9 cellular contexts compared by ENCODE assay signal in genomic region chr4:15777697-15778096, GRCh38. TPM values are rescaled to one million over a fixed set of nuclear protein-coding genes. Genes with fewer than 3 reads are reported as not detected.
A peak's percentile ranks its signal among the peaks of the same experiment; 100 is the strongest.
DNase-seq lines count a peak whose midpoint lies in the region; ATAC-seq and TF ChIP-seq lines count a peak whose summit lies in the region.
"Had no signal": no experiment of that assay in that cellular context is flagged by ENCODE, and none has a peak within 500 bp of the region (broad histone marks: within the 10 kb centered on the region; RNA-seq: fewer than 3 reads in every experiment).

No MANE protein-coding gene starts in this region.

- intact Hi-C loops in CD4-positive, alpha-beta memory T cell (cut with micrococcal nuclease) = loop anchor here (10.0 kb wide), 1 partner anchor 447 kb away; the partner anchor contains the start of gene TAPT1

- no peak overlapping the region for H3K4me3 ChIP-seq in CD4-positive, alpha-beta memory T cell (ENCODE audit: low read length in 2 of 2)
- H3K4me3 ChIP-seq in GM23338 (peak overlapping the region; percentile 59), HAP-1 (no peak overlapping the region)

- peak overlapping the region; percentile 64 for H2AFZ ChIP-seq in GM23338

- H3K27me3 Mint-ChIP-seq in CD4-positive, alpha-beta memory T cell = peaks cover 0 to 4% of the 10 kb centered on the region in 2 donors
- H3K27me3 Mint-ChIP-seq in GM23338 (ENCODE audit: insufficient read depth, low read depth, poor library complexity) (peaks cover 24% of the 10 kb centered on the region), nephron (ENCODE audit: low read depth) (peaks cover 83% of the 10 kb centered on the region)
- no peaks in the 10 kb centered on the region for H3K27me3 Mint-ChIP-seq in activated naive CD8-positive, alpha-beta T cell

- CTCF ChIA-PET in CD4-positive, alpha-beta memory T cell (lab: Charles Lee; ENCODE audit: partially characterized antibody) = interaction anchor here (1.4 to 2.9 kb wide), 3 partner anchors 20 to 50 kb away, joined by 4 to 9 read pairs (median 7); no protein-coding TSS in a partner anchor

- no peaks in the 10 kb centered on the region for H3K36me3 ChIP-seq in CD4-positive, alpha-beta memory T cell (ENCODE audit: insufficient read depth, low read length)
- no peaks in the 10 kb centered on the region for H3K36me3 ChIP-seq in GM23338 (ENCODE audit: insufficient read depth)
- H3K36me3 ChIP-seq in HAP-1 (replicated peaks) = no peaks in the 10 kb centered on the region
- H3K36me3 ChIP-seq: left lung had no signal

- peaks cover 29 to 50% (median 41%) of the 10 kb centered on the region in 4 donors for H3K4me1 Mint-ChIP-seq in CD4-positive, alpha-beta memory T cell
- peaks cover 9% of the 10 kb centered on the region; the same call in 2 of the 3 replicates for H3K4me1 Mint-ChIP-seq in GM23338
- H3K4me1 Mint-ChIP-seq in activated naive CD8-positive, alpha-beta T cell (ENCODE audit: low read depth) = peaks cover 70% of the 10 kb centered on the region
- H3K4me1 Mint-ChIP-seq in nephron = peaks cover 10% of the 10 kb centered on the region

- H3K36me3 Mint-ChIP-seq in CD4-positive, alpha-beta memory T cell = no peaks in the 10 kb centered on the region
- H3K36me3 Mint-ChIP-seq in GM23338 (ENCODE audit: low read depth) = no peaks in the 10 kb centered on the region
- peaks cover 10% of the 10 kb centered on the region for H3K36me3 Mint-ChIP-seq in activated naive CD8-positive, alpha-beta T cell
- no peaks in the 10 kb centered on the region for H3K36me3 Mint-ChIP-seq in nephron (ENCODE audit: low read depth)

- TF ChIP-seq CTCF in GM23338 (conservative IDR thresholded peaks at IDR 0.05; ENCODE audit: low read depth in 2 of 2) = no peak
- TF ChIP-seq CTCF in nephron (IDR thresholded peaks at IDR 0.05; ENCODE audit: unreplicated experiment in 3 of 3) = no peak

- peak overlapping the region; percentile 84 for H3K4me2 ChIP-seq in GM23338

- H3F3A ChIP-seq in GM23338 (replicated peaks; ENCODE audit: low read depth) = no peaks in the 10 kb centered on the region

- H3K27ac Mint-ChIP-seq in CD4-positive, alpha-beta memory T cell = peak overlapping the region in 4 of 7 donors; percentile 20 to 62 (median 34)
- H3K27ac Mint-ChIP-seq in GM23338 (no peak overlapping the region), nephron (no peak overlapping the region)
- H3K27ac Mint-ChIP-seq in activated naive CD8-positive, alpha-beta T cell = peak overlapping the region; percentile 88

- H3K9me3 Mint-ChIP-seq in CD4-positive, alpha-beta memory T cell = peaks cover 0 to 3% (median 0%) of the 10 kb centered on the region in 8 donors
- no peaks in the 10 kb centered on the region for H3K9me3 Mint-ChIP-seq in GM23338
- no peaks in the 10 kb centered on the region for H3K9me3 Mint-ChIP-seq in activated naive CD8-positive, alpha-beta T cell (ENCODE audit: low read depth)
- peaks cover 3% of the 10 kb centered on the region for H3K9me3 Mint-ChIP-seq in nephron

- POLR2A ChIA-PET in CD4-positive, alpha-beta memory T cell (lab: Charles Lee; ENCODE audit: partially characterized antibody) = interaction anchor here (1.0 to 1.4 kb wide), 2 partner anchors 11 to 21 kb away, joined by 3 to 4 read pairs; no protein-coding TSS in a partner anchor

- peak overlapping the region; percentile 78 to 88 (median 84) for H3K4me3 Mint-ChIP-seq in CD4-positive, alpha-beta memory T cell
- peak overlapping the region; percentile 77 for H3K4me3 Mint-ChIP-seq in GM23338
- peak overlapping the region; percentile 89 for H3K4me3 Mint-ChIP-seq in activated naive CD8-positive, alpha-beta T cell
- H3K4me3 Mint-ChIP-seq in nephron = peak overlapping the region; percentile 75 to 79 (median 76)

- no peaks in the 10 kb centered on the region for H3K27me3 ChIP-seq in CD4-positive, alpha-beta memory T cell (ENCODE audit: insufficient read depth, low read length)
- H3K27me3 ChIP-seq in GM23338 (ENCODE audit: insufficient read depth) (peaks cover 59% of the 10 kb centered on the region), HAP-1 (ENCODE audit: low read depth) (peaks cover 26% of the 10 kb centered on the region)

- no peak for ATAC-seq in GM23338
- ATAC-seq: PC-3 had no signal

- H3K9me2 ChIP-seq in GM23338 (ENCODE audit: insufficient read depth) = peaks cover 5% of the 10 kb centered on the region

- H3K4me1 ChIP-seq in CD4-positive, alpha-beta memory T cell (ENCODE audit: insufficient read depth, low read length) = peaks cover 34% of the 10 kb centered on the region
- H3K4me1 ChIP-seq in GM23338 (ENCODE audit: insufficient read depth) = 0 out of 2 replicates have a peak, but pooled peaks cover 2% of the 10 kb centered on the region
- peaks cover 10% of the 10 kb centered on the region for H3K4me1 ChIP-seq in HAP-1

- in situ Hi-C loops in HAP-1 (cut with MboI; ENCODE audit: low sequenced_read_pairs) = no loop called here

- H3K9me3 ChIP-seq in CD4-positive, alpha-beta memory T cell (ENCODE audit: control insufficient read depth in 1 of 2, low read length in 2 of 2) = no peaks in the 10 kb centered on the region
- no peaks in the 10 kb centered on the region for H3K9me3 ChIP-seq in HAP-1
- H3K9me3 ChIP-seq: left lung had no signal

- no peak overlapping the region for H3K27ac ChIP-seq in CD4-positive, alpha-beta memory T cell (ENCODE audit: low read depth, low read length)
- H3K27ac ChIP-seq in GM23338 (ENCODE audit: low read depth) = no peak overlapping the region

- H4K20me1 ChIP-seq in GM23338 (replicated peaks; ENCODE audit: insufficient read depth) = no peaks in the 10 kb centered on the region

- no peak for DNase-seq in CD4-positive, alpha-beta memory T cell
- DNase-seq in GM23338 (ENCODE audit: low spot score) = no peak
- no peak for DNase-seq in HAP-1 (ENCODE audit: low spot score in 2 of 2)
- no peak for DNase-seq in hypothalamus (lab: John Stamatoyannopoulos, UW)
- DNase-seq in NCI-H1694 treated with DMSO at 0.1 percent for 48 hours (lab: John Stamatoyannopoulos, UW) = no peak
- DNase-seq: PC-3 had no signal

- H3K79me2 ChIP-seq in GM23338 (replicated peaks; ENCODE audit: insufficient read depth) = no peaks in the 10 kb centered on the region

TF ChIP-seq in GM23338, 12 proteins besides CTCF, POLR2A, EP300 and RAD21 (continues in another document):
- TF ChIP-seq ZNF462 (CRISPR knock-in tag; IDR thresholded peaks at IDR 0.05) = no peak
- no peak for TF ChIP-seq JUNB (IDR thresholded peaks at IDR 0.05; ENCODE audit: unreplicated experiment)

RNA-seq across cellular contexts. Expression of gene CD38, which starts 0.4 kb away (rescaled TPM):
- 1 to 10 TPM in 1 of 2 experiments, under 1 TPM in 1; 1.00 to 1.7 TPM for total RNA-seq in CD4-positive, alpha-beta memory T cell
- polyA plus RNA-seq in CD4-positive, alpha-beta memory T cell = 1 to 10 TPM in 1 of 2 donors, under 1 TPM in 1; 0.69 to 3.0 TPM
- 0.04 and 0.17 TPM in 2 replicates for total RNA-seq in GM23338 (2014; rRNA removed; shearing (Covaris generic))
- polyA plus RNA-seq in GM23338 (2016; fragmentation: Nextera tagmentation; extraction: Ambion mirVana) = 0.10 and 0.24 TPM in 2 replicates
- total RNA-seq: PC-3 had no signal

Comparison
In these comparisons a context has a peak if more than half of its experiments do, and no peak if none do; other contexts are left out.
1. H3K27ac Mint-ChIP-seq: peak in CD4-positive, alpha-beta memory T cell (4 of 7) and activated naive CD8-positive, alpha-beta T cell (single experiment); none in GM23338 (single experiment) and nephron (0 of 3).
2. Peak in every context shown above with its lines, with median percentiles within 50 percentile points of each other: H3K4me3 Mint-ChIP-seq.